In genomic region chr5:67310740-67311139, GRCh38 we compare ENCODE assay signal across 7 cellular contexts.
"Had no signal": no experiment of that assay in that cellular context is flagged by ENCODE, and none has a peak within 500 bp of the region (broad histone marks: within the 10 kb centered on the region; RNA-seq: fewer than 3 reads in every experiment).

No MANE protein-coding gene starts in this region.

- H3K4me1 Mint-ChIP-seq: GM23338, H9 had no signal

- FAIRE-seq: H1, H54, HTR-8/SVneo had no signal

- H3K27ac Mint-ChIP-seq: GM23338, H9 had no signal

- H3K9me3 Mint-ChIP-seq: GM23338 had no signal

- H3K4me3 ChIP-seq: GM23338 had no signal

- DNase-seq: H9, HCEC 1CT, IMR-90 had no signal

- H3K4me3 Mint-ChIP-seq: GM23338, H9 had no signal

- H3K4me2 ChIP-seq: GM23338 had no signal

- ATAC-seq: GM23338 had no signal

- H2AFZ ChIP-seq: GM23338 had no signal
